16 cellular contexts compared by ENCODE assay signal in genomic region chr10:11024596-11024995, GRCh38. TPM values are rescaled to one million over a fixed set of nuclear protein-coding genes. Genes with fewer than 3 reads are reported as not detected.
DNase-seq lines count a peak whose midpoint lies in the region; ATAC-seq, FAIRE-seq and TF ChIP-seq lines count a peak whose summit lies in the region.
"Had no signal": no experiment of that assay in that cellular context is flagged by ENCODE, and none has a peak within 500 bp of the region (broad histone marks: within the 10 kb centered on the region; RNA-seq: fewer than 3 reads in every experiment).

No MANE protein-coding gene starts in this region.

- H3K36me3 Mint-ChIP-seq in endodermal cell (ENCODE audit: low read depth), result peaks cover 23% of the 10 kb centered on the region

- H3K9ac ChIP-seq in endodermal cell (ENCODE audit: extremely low read depth, low read length, poor library complexity, severe bottlenecking) (no peak overlapping the region), HepG2 (ENCODE audit: insufficient read depth, low read depth, low read length) (no peak overlapping the region)

- 83 to 100% methylated on average over 1 of the region's 1 CpG for WGBS in endodermal cell (ENCODE audit: insufficient coverage in 1 of 2, insufficient read length in 1 of 2), 2 experiments
- 43% methylated on average over 1 of the region's 1 CpG for WGBS in HepG2 (ENCODE audit: low lambda C conversion rate)

- no peaks in the 10 kb centered on the region for H4K20me1 ChIP-seq in HepG2 (ENCODE audit: insufficient read depth, low read length)

- TF ChIP-seq EP300 in HepG2 (IDR thresholded peaks at IDR 0.05; ENCODE audit: low read depth in 2 of 2, low read length in 2 of 2), result no peak
- TF ChIP-seq EP300 in HepG2 (CRISPR knock-in tag; IDR thresholded peaks at IDR 0.05; ENCODE audit: borderline replicate concordance), result no peak

- H3K4me3 Mint-ChIP-seq in endodermal cell, result no peak overlapping the region

- H3K9me3 Mint-ChIP-seq in endodermal cell, result no peaks in the 10 kb centered on the region

- DNase-seq in HT1080 (ENCODE audit: low read depth), result peak; percentile 1
- no peak for DNase-seq in endodermal cell
- no peak for DNase-seq in left cardiac atrium
- peak; percentile 90 for DNase-seq in renal cortical epithelial cell (ENCODE audit: low read depth)
- no peak for DNase-seq in HepG2 (ENCODE audit: low spot score)
- no peak for DNase-seq in NCI-H82 treated with DMSO at 0.1 percent for 48 hours (lab: John Stamatoyannopoulos, UW; ENCODE audit: unreplicated experiment)
- DNase-seq in COLO668 (lab: John Stamatoyannopoulos, UW; ENCODE audit: unreplicated experiment), result no peak
- DNase-seq in BE2C, result no peak
- DNase-seq: activated CD4-positive, alpha-beta T cell treated with anti-CD3 and anti-CD28 coated beads for 1 hour; activated naive CD4-positive, alpha-beta T cell treated with anti-CD3 and anti-CD28 coated beads, Interleukin-2, amount 50 U/mL, for 16 hours; AML-193; hypothalamus; NCI-H2081; T-helper 2 cell; transverse colon had no signal

- no peaks in the 10 kb centered on the region for H3K79me2 ChIP-seq in HepG2 (ENCODE audit: insufficient read depth, low read length)

- POLR2A ChIA-PET in HepG2 (lab: Yijun Ruan, JAX), result no interaction called here

- peaks cover 18% of the 10 kb centered on the region for H3K4me1 ChIP-seq in endodermal cell (ENCODE audit: control insufficient read depth, insufficient read depth, low read length)
- no peaks in the 10 kb centered on the region for H3K4me1 ChIP-seq in HepG2 (ENCODE audit: insufficient read depth, low read length)
- H3K4me1 ChIP-seq in BE2C, result no peaks in the 10 kb centered on the region

- CTCF ChIA-PET in HepG2 (lab: Yijun Ruan, JAX; ENCODE audit: low intra/inter-chr PET ratio, low total read pairs), result no interaction called here

- H3K27me3 ChIP-seq in endodermal cell (ENCODE audit: control insufficient read depth, insufficient read depth, low read length, poor library complexity, severe bottlenecking) (no peaks in the 10 kb centered on the region), HepG2 (ENCODE audit: control insufficient read depth in 1 of 2, insufficient read depth in 2 of 2, low read length in 2 of 2) (peaks cover 0 to 15% of the 10 kb centered on the region in 2 experiments; a peak in 1 of 5 replicates), BE2C (peaks cover 6% of the 10 kb centered on the region; the same call in 1 of the 2 replicates)

- H3K36me3 ChIP-seq in endodermal cell (ENCODE audit: control insufficient read depth, insufficient read depth, low read length) (peaks cover 18% of the 10 kb centered on the region), HepG2 (replicated peaks in 1 of 2; ENCODE audit: control insufficient read depth in 1 of 2, insufficient read depth in 2 of 2, low read length in 2 of 2) (no peaks in the 10 kb centered on the region), BE2C (no peaks in the 10 kb centered on the region)
- H3K36me3 ChIP-seq: transverse colon had no signal

- TF ChIP-seq CTCF in endodermal cell (conservative IDR thresholded peaks at IDR 0.05) (no peak), HepG2 (CRISPR knock-in tag; IDR thresholded peaks at IDR 0.05) (no peak), BE2C (IDR thresholded peaks at IDR 0.05; ENCODE audit: low read depth, low read length) (no peak)

- peaks cover 78% of the 10 kb centered on the region for H3K4me1 Mint-ChIP-seq in endodermal cell

- in situ Hi-C loops in HepG2 (cut with HindIII; ENCODE audit: extremely low pct_ligation_motif_present, low pct_unique_long_range_greater_than_20kb), result no loop called here

- no peak for FAIRE-seq in HepG2 (lab: Jason Lieb, UNC)
- FAIRE-seq: HTR-8/SVneo had no signal

- H3K27me3 Mint-ChIP-seq in endodermal cell (ENCODE audit: insufficient read depth), result no peaks in the 10 kb centered on the region

- H2AFZ ChIP-seq in HepG2 (ENCODE audit: low read length), result no peak overlapping the region

- no peak overlapping the region for H3K4me2 ChIP-seq in HepG2 (ENCODE audit: low read depth, low read length)

- H3K27ac ChIP-seq in endodermal cell (ENCODE audit: low read depth, low read length) (no peak overlapping the region), HepG2 (ENCODE audit: extremely low read length, insufficient read depth, low read length) (no peak overlapping the region)
- H3K27ac ChIP-seq: transverse colon had no signal

- TF ChIP-seq RAD21 in HepG2 (CRISPR knock-in tag; IDR thresholded peaks at IDR 0.05), result no peak

- no TSS peak for BruUV-seq in HepG2 (replicated peaks; lab: Mats Ljungman, UMichigan)

- intact Hi-C loops in left cardiac atrium (cut with DNase I) (no loop called here), HepG2 (cut with micrococcal nuclease; ENCODE audit: unreplicated experiment) (no loop called here)

- H3K9me3 ChIP-seq in endodermal cell (ENCODE audit: control insufficient read depth, low read length) (no peaks in the 10 kb centered on the region), HepG2 (ENCODE audit: low read length) (no peaks in the 10 kb centered on the region), BE2C (no peaks in the 10 kb centered on the region)
- H3K9me3 ChIP-seq: transverse colon had no signal

- peak overlapping the region; percentile 4 for H3K4me3 ChIP-seq in endodermal cell (ENCODE audit: low read length)
- no peak overlapping the region for H3K4me3 ChIP-seq in HepG2 (replicated peaks in 1 of 3; ENCODE audit: insufficient read depth in 1 of 3, low read depth in 2 of 3, low read length in 3 of 3)
- no peak overlapping the region for H3K4me3 ChIP-seq in BE2C (ENCODE audit: low read depth, low read length)
- H3K4me3 ChIP-seq: transverse colon had no signal

- ATAC-seq in left cardiac atrium, result peak; percentile 55 to 75
- no peak for ATAC-seq in HepG2

- no peak overlapping the region for H3K27ac Mint-ChIP-seq in endodermal cell

- TF ChIP-seq POLR2A in HepG2 (IDR thresholded peaks at IDR 0.05; ENCODE audit: insufficient read depth in 1 of 2, low read depth in 2 of 2, low read length in 2 of 2), result no peak

TF ChIP-seq in HepG2, 621 proteins besides CTCF, POLR2A, EP300 and RAD21:
- TF ChIP-seq ATF2 (CRISPR knock-in tag; IDR thresholded peaks at IDR 0.05) (no peak), PAWR (CRISPR knock-in tag; IDR thresholded peaks at IDR 0.05; ENCODE audit: borderline replicate concordance) (no peak), PAX8 (CRISPR knock-in tag; IDR thresholded peaks at IDR 0.05; ENCODE audit: borderline replicate concordance) (no peak), ETV6 (CRISPR knock-in tag; conservative IDR thresholded peaks at IDR 0.05) (no peak)

RNA-seq across cellular contexts. Expression of gene CELF2, which starts 6.9 kb away (rescaled TPM):
- 9.7 and 9.8 TPM in 2 replicates for total RNA-seq in HT1080 (2014; rRNA removed; shearing (Covaris generic))
- 0.07 TPM in 1 of 2 replicates, not detected in the other for polyA plus RNA-seq in HT1080 (2015; cell fraction: cytosol; rRNA removed)
- 0.06 TPM in 1 of 2 replicates, not detected in the other for polyA plus RNA-seq in HT1080 (2015; cell fraction: nucleus; rRNA removed)
- total RNA-seq in endodermal cell (10 to 100 TPM; 79.9 to 96.1 TPM), left cardiac atrium (10 to 100 TPM; 68.4 to 72.5 TPM), renal cortical epithelial cell (4.0 and 6.4 TPM in 2 replicates), HepG2 (2016; rRNA removed; fragmentation: Illumina TruSeq; extraction: Trizol) (not detected in 2 replicates)
- polyA plus RNA-seq in endodermal cell (2013, experiment 1 of 2), result 23.5 TPM
- polyA plus RNA-seq in endodermal cell (2013, experiment 2 of 2), result 24.6 TPM
- not detected in 2 replicates for total RNA-seq in HepG2 (2016; cell fraction: cytosol; rRNA removed; fragmentation: Illumina TruSeq; extraction: Trizol; ENCODE audit: low read depth)
- not detected in 2 replicates for total RNA-seq in HepG2 (2016; cell fraction: insoluble cytoplasmic fraction; rRNA removed; fragmentation: Illumina TruSeq; extraction: Trizol)
- total RNA-seq in HepG2 (2016; cell fraction: membrane; rRNA removed; fragmentation: Illumina TruSeq; extraction: Trizol), result not detected in 2 replicates
- total RNA-seq in HepG2 (2016; cell fraction: nucleus; rRNA removed; fragmentation: Illumina TruSeq; extraction: Trizol), result not detected in 2 replicates
- not detected in 2 replicates for polyA plus RNA-seq in HepG2 (2011; rRNA removed)
- not detected in 2 replicates for polyA plus RNA-seq in HepG2 (2011; cell fraction: cytosol; rRNA removed)
- polyA plus RNA-seq in HepG2 (2011; cell fraction: nucleus; rRNA removed), result 0.02 and 0.14 TPM in 2 replicates
- not detected in 2 replicates for polyA plus RNA-seq in HepG2 (2012)
- polyA plus RNA-seq in HepG2 (2016; cell fraction: cytosol; fragmentation: Illumina TruSeq; extraction: Trizol; ENCODE audit: low read depth), result not detected in 2 replicates
- polyA plus RNA-seq in HepG2 (2016; cell fraction: insoluble cytoplasmic fraction; fragmentation: Illumina TruSeq; extraction: Trizol; ENCODE audit: low read depth), result not detected in 2 replicates
- polyA plus RNA-seq in HepG2 (2016; cell fraction: membrane; fragmentation: Illumina TruSeq; extraction: Trizol; ENCODE audit: low read depth), result not detected in 2 replicates
- polyA plus RNA-seq in HepG2 (2016; cell fraction: nucleus; fragmentation: Illumina TruSeq; extraction: Trizol; ENCODE audit: insufficient read depth, low read depth), result not detected in 2 replicates
- polyA minus RNA-seq in HepG2 (2011; rRNA and poly(A)+ RNA removed; ENCODE audit: low replicate concordance), result 0.23 TPM in 1 of 2 replicates, not detected in the other
- polyA minus RNA-seq in HepG2 (2011; cell fraction: cytosol; rRNA and poly(A)+ RNA removed), result not detected in 2 replicates
- polyA minus RNA-seq in HepG2 (2011; cell fraction: nucleus; rRNA and poly(A)+ RNA removed), result not detected in 2 replicates
- not detected for polyA plus RNA-seq in BE2C (2012; ENCODE audit: insufficient read depth, insufficient read length, low read depth)

Comparison
In these comparisons a context has a peak if more than half of its experiments do, and no peak if none do; other contexts are left out.
1. DNase-seq: peak in HT1080 (single experiment) and renal cortical epithelial cell (single experiment); none in endodermal cell (single experiment), left cardiac atrium (single experiment), HepG2 (single experiment), NCI-H82 treated with DMSO at 0.1 percent for 48 hours (single experiment), COLO668 (single experiment) and BE2C (single experiment).